ENCODE assay signal across 8 cellular contexts in the genomic region with DNA sequence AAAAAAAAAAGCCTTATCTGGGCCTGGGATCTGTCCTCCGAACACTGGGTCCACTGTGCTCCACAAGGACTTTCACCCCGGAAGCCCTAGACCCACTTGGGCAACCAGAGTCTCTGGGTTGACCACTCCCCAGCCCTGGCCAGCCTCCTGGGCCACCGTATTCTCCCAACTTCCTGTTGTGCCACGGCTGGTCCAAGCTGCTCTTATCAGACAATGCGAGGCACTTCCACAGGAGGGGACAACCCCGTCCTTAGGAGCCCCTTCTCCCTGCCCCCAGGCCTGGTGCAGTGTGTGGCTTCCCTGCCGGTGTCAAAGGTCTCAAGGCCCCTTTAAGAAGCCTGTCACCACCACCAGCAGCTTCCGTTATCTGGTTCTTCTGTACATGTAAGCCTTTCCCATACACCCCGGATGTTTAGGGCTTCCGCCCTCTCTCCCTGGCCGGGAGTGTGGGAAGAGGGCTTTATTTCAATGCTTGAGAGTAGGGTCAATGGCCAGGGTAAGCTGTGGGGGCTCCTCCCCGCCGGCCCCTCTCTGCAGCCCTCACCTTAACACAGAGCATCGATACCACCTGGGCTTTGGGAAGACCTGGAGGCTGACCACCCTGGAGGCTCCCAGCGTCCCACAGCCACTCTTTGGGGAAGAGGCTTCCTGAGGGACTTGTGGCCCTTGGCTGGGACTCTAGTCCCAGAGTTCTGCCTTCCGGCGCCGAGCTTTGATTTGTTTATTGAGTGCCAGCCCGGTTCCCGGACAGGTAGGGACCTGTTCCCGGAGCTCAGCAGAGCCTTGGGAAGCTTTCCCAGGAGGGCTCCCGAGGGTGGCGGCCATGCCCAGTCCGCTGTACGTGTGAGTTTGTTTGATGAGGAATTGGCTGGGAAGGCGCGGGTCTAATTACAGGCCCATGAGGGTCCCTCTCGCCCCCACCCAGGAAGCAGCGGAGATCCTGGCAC.
DNase-seq lines count a peak whose midpoint lies in the region; ATAC-seq and TF ChIP-seq lines count a peak whose summit lies in the region.

No MANE protein-coding gene starts in this region.

- no peak for TF ChIP-seq CTCF in endodermal cell (conservative IDR thresholded peaks at IDR 0.05)

- 90 to 91% methylated on average over 14 to 29 of the region's 29 CpGs for WGBS in endodermal cell (ENCODE audit: insufficient coverage in 1 of 2, insufficient read length in 1 of 2), 2 experiments

- no peaks in the 10 kb centered on the region for H3K9me3 ChIP-seq in endodermal cell (ENCODE audit: control insufficient read depth, low read length)
- H3K9me3 ChIP-seq in skeletal muscle tissue (ENCODE audit: control insufficient read depth in 3 of 3, low read length in 3 of 3) = no peaks in the 10 kb centered on the region

- H3K9me3 Mint-ChIP-seq in T-cell (no peaks in the 10 kb centered on the region), endodermal cell (no peaks in the 10 kb centered on the region)

- no peaks in the 10 kb centered on the region for H3K27me3 Mint-ChIP-seq in T-cell
- no peaks in the 10 kb centered on the region for H3K27me3 Mint-ChIP-seq in endodermal cell (ENCODE audit: insufficient read depth)

- CTCF ChIA-PET in T-cell (lab: Charles Lee) = interaction anchor here (0.6 to 1.1 kb wide), 4 partner anchors 9 to 24 kb away, joined by 3 to 5 read pairs (median 4); no protein-coding TSS in a partner anchor

- H3K4me1 ChIP-seq in endodermal cell (ENCODE audit: control insufficient read depth, insufficient read depth, low read length) (peaks cover 28% of the 10 kb centered on the region), skeletal muscle tissue (ENCODE audit: control insufficient read depth in 3 of 3, insufficient read depth in 3 of 3, low read length in 3 of 3) (peaks cover 43 to 80% (median 61%) of the 10 kb centered on the region in 3 donors)

- peak; percentile 21 for TF ChIP-seq POLR2A in GM19099 (IDR thresholded peaks at IDR 0.05; ENCODE audit: extremely low read depth, insufficient read length, low read depth)

- no peak overlapping the region for H3K27ac ChIP-seq in endodermal cell (ENCODE audit: low read depth, low read length)
- H3K27ac ChIP-seq in skeletal muscle tissue (ENCODE audit: low read depth, low read length) = peak overlapping the region; percentile 7

- peaks cover 22% of the 10 kb centered on the region for H3K36me3 Mint-ChIP-seq in T-cell
- H3K36me3 Mint-ChIP-seq in endodermal cell (ENCODE audit: low read depth) = peaks cover 8% of the 10 kb centered on the region

- H3K36me3 ChIP-seq in endodermal cell (ENCODE audit: control insufficient read depth, insufficient read depth, low read length) (peaks cover 3% of the 10 kb centered on the region), skeletal muscle tissue (ENCODE audit: control insufficient read depth in 3 of 3, insufficient read depth in 3 of 3, low read length in 3 of 3) (peaks cover 0 to 4% (median 0%) of the 10 kb centered on the region in 3 donors)

- POLR2A ChIA-PET in T-cell (lab: Charles Lee) = interaction anchor here (0.6 to 1.3 kb wide), 11 partner anchors 8 to 429 kb away, joined by 3 to 9 read pairs (median 4); no protein-coding TSS in a partner anchor

- no peaks in the 10 kb centered on the region for H3K27me3 ChIP-seq in endodermal cell (ENCODE audit: control insufficient read depth, insufficient read depth, low read length, poor library complexity, severe bottlenecking)
- no peaks in the 10 kb centered on the region for H3K27me3 ChIP-seq in skeletal muscle tissue (ENCODE audit: control insufficient read depth in 3 of 3, insufficient read depth in 3 of 3, low read length in 3 of 3)

- ATAC-seq in T-cell (replicated peaks in 1 of 4) (peak; percentile 28 to 56 (median 43)), SK-N-SH treated with all-trans-retinoic acid at 6 μM for 48 hours (no peak)

- H3K4me1 Mint-ChIP-seq in T-cell (peaks cover 36 to 72% (median 61%) of the 10 kb centered on the region in 3 donors), endodermal cell (peaks cover 55% of the 10 kb centered on the region)

- H3K4me3 ChIP-seq in endodermal cell (ENCODE audit: low read length) = no peak overlapping the region
- H3K4me3 ChIP-seq in skeletal muscle tissue (ENCODE audit: low read length in 3 of 3) = peak overlapping the region in 1 of 3 donors; percentile 45

- peak overlapping the region; percentile 97 to 98 (median 98) for H3K4me3 Mint-ChIP-seq in T-cell
- peak overlapping the region; percentile 10 for H3K4me3 Mint-ChIP-seq in endodermal cell

- DNase-seq in T-cell = peak in 22 of 34 experiments; percentile 31 to 65 (median 51)
- no peak for DNase-seq in endodermal cell
- DNase-seq in KG1 (lab: John Stamatoyannopoulos, UW) = no peak
- no peak for DNase-seq in SHP77 (lab: John Stamatoyannopoulos, UW)
- no peak for DNase-seq in cortex of kidney (lab: John Stamatoyannopoulos, UW)

- H3K27ac Mint-ChIP-seq in T-cell = peak overlapping the region; percentile 99 to 100
- peak overlapping the region; percentile 79 for H3K27ac Mint-ChIP-seq in endodermal cell

- H3K9ac ChIP-seq in endodermal cell (ENCODE audit: extremely low read depth, low read length, poor library complexity, severe bottlenecking) (no peak overlapping the region), skeletal muscle tissue (ENCODE audit: low read depth in 1 of 3, low read length in 3 of 3) (peak overlapping the region in 2 of 3 donors; percentile 6 to 40)

TF ChIP-seq in SK-N-SH treated with all-trans-retinoic acid at 6 μM for 48 hours, 23 proteins besides CTCF, POLR2A, EP300 and RAD21:
- TF ChIP-seq ISL1 (CRISPR knock-in tag; IDR thresholded peaks at IDR 0.05) (no peak), RARB (CRISPR knock-in tag; IDR thresholded peaks at IDR 0.05) (no peak), ZNF70 (CRISPR knock-in tag; IDR thresholded peaks at IDR 0.05) (no peak), OSR1 (CRISPR knock-in tag; IDR thresholded peaks at IDR 0.05) (no peak), ESRRG (CRISPR knock-in tag; IDR thresholded peaks at IDR 0.05) (no peak), ARNTL (CRISPR knock-in tag; IDR thresholded peaks at IDR 0.05; ENCODE audit: borderline replicate concordance, low read depth) (no peak)

Comparison
In these comparisons a context has a peak if more than half of its experiments do, and no peak if none do; other contexts are left out.
1. DNase-seq: peak in T-cell (22 of 34); none in endodermal cell (single experiment), KG1 (single experiment), SHP77 (0 of 2) and cortex of kidney (single experiment).